In the genomic region with DNA sequence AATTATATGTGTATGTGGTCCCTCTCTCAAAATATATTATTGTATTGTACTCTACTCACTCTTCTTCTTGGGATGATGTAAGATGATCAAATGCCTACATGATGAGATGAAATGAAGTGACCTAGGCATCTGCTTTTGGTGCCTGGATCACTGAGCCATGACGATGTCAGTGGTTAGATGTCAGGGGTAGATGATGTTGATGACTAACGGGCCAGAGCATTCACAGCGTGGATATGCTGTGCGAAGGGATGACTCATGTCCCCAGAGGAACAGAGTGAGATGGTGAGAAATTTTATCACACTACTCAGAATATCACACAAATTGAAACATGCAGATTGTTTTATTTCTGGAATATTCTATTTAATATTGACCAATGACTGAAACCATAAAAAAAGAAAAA, we compare ENCODE assay signal across 10 cellular contexts.
DNase-seq lines count a peak whose midpoint lies in the region; ATAC-seq and TF ChIP-seq lines count a peak whose summit lies in the region.
"Had no signal": no experiment of that assay in that cellular context is flagged by ENCODE, and none has a peak within 500 bp of the region (broad histone marks: within the 10 kb centered on the region; RNA-seq: fewer than 3 reads in every experiment).

No MANE protein-coding gene starts in this region.

- H3K27ac ChIP-seq in BLaER1 treated with 17β-estradiol and CSF1 and Interleukin-3, amounts not matched to agents 10 nM and 100 nM: peak overlapping the region in 10 of 11 experiments; percentile 44 to 86 (median 72); a peak in 20 of 22 replicates
- H3K27ac ChIP-seq in RWPE2 (ENCODE audit: poor library complexity, severe bottlenecking): no peak overlapping the region
- H3K27ac ChIP-seq: coronary artery had no signal

- H3K4me3 ChIP-seq in BLaER1 treated with 17β-estradiol and CSF1 and Interleukin-3, amounts not matched to agents 10 nM and 100 nM: peak overlapping the region in 8 of 10 experiments; percentile 25 to 60 (median 37); a peak in 12 of 20 replicates
- H3K4me3 ChIP-seq in RWPE2 (ENCODE audit: severe bottlenecking): no peak overlapping the region
- H3K4me3 ChIP-seq: coronary artery had no signal

- peak overlapping the region; percentile 57 for H3K27ac Mint-ChIP-seq in glutamatergic neuron (ENCODE audit: unreplicated experiment)
- H3K27ac Mint-ChIP-seq in T-cell: no peak overlapping the region

- peak; percentile 82 for ATAC-seq in HG02981 (IDR thresholded peaks at IDR 0.05; ENCODE audit: unreplicated experiment)
- peak; percentile 96 for ATAC-seq in RWPE2 (ENCODE audit: low read depth)
- ATAC-seq in T-cell (replicated peaks in 1 of 4): no peak

- DNase-seq in RWPE2 (ENCODE audit: low spot score) (peak; percentile 64), glutamatergic neuron (peak; percentile 33), activated gamma-delta T cell treated with Interleukin-2 at 50 U/mL for 16 hours (no peak), GM13976 (ENCODE audit: low spot score) (no peak), NCI-H526 (lab: John Stamatoyannopoulos, UW) (no peak), T-cell (no peak)
- DNase-seq: NCI-H82 had no signal

- peak overlapping the region in 10 of 11 experiments; percentile 31 to 78 (median 60); a peak in 14 of 22 replicates for H3K4me2 ChIP-seq in BLaER1 treated with 17β-estradiol and CSF1 and Interleukin-3, amounts not matched to agents 10 nM and 100 nM

- H3K4me3 Mint-ChIP-seq in glutamatergic neuron (ENCODE audit: unreplicated experiment) (no peak overlapping the region), T-cell (no peak overlapping the region)

- H3K4me1 ChIP-seq in BLaER1 treated with 17β-estradiol and CSF1 and Interleukin-3, amounts not matched to agents 10 nM and 100 nM: peaks cover 4 to 50% (median 19%) of the 10 kb centered on the region in 10 experiments; a peak in 16 of 20 replicates
- no peaks in the 10 kb centered on the region for H3K4me1 ChIP-seq in RWPE2 (ENCODE audit: insufficient read depth, poor library complexity, severe bottlenecking)

- TF ChIP-seq CTCF in RWPE2 (IDR thresholded peaks at IDR 0.05; ENCODE audit: poor library complexity, severe bottlenecking): no peak
- no peak for TF ChIP-seq CTCF in glutamatergic neuron (IDR thresholded peaks at IDR 0.05; ENCODE audit: partially characterized antibody, unreplicated experiment)
- TF ChIP-seq CTCF in GM13976 (IDR thresholded peaks at IDR 0.05; ENCODE audit: borderline replicate concordance, control extremely low read depth, extremely low read depth, insufficient read depth, missing control alignments): no peak

- in situ Hi-C loops in GM13976 (cut with MboI; ENCODE audit: low sequenced_read_pairs, unreplicated experiment): no loop called here

- H3K36me3 Mint-ChIP-seq in glutamatergic neuron (ENCODE audit: unreplicated experiment) (no peaks in the 10 kb centered on the region), T-cell (no peaks in the 10 kb centered on the region)

- CTCF ChIA-PET in T-cell (lab: Charles Lee): no interaction called here

- no peaks in the 10 kb centered on the region for H3K27me3 ChIP-seq in BLaER1 treated with 17β-estradiol and CSF1 and Interleukin-3, amounts not matched to agents 10 nM and 100 nM
- no peaks in the 10 kb centered on the region for H3K27me3 ChIP-seq in RWPE2 (ENCODE audit: insufficient read depth, poor library complexity, severe bottlenecking)

- H3K9ac ChIP-seq in BLaER1 treated with 17β-estradiol and CSF1 and Interleukin-3, amounts not matched to agents 10 nM and 100 nM: peak overlapping the region in 7 of 11 experiments; percentile 33 to 70 (median 48); a peak in 10 of 22 replicates

- H3K36me3 ChIP-seq in BLaER1 treated with 17β-estradiol and CSF1 and Interleukin-3, amounts not matched to agents 10 nM and 100 nM: peaks cover 0 to 24% (median 0%) of the 10 kb centered on the region in 11 experiments; a peak in 6 of 22 replicates
- no peaks in the 10 kb centered on the region for H3K36me3 ChIP-seq in RWPE2 (ENCODE audit: low read depth)

- peaks cover 0 to 76% (median 60%) of the 10 kb centered on the region in 11 experiments; a peak in 18 of 22 replicates for H3K9me3 ChIP-seq in BLaER1 treated with 17β-estradiol and CSF1 and Interleukin-3, amounts not matched to agents 10 nM and 100 nM (replicated peaks in 1 of 11)
- H3K9me3 ChIP-seq in RWPE2 (ENCODE audit: severe bottlenecking): no peaks in the 10 kb centered on the region

- no peaks in the 10 kb centered on the region for H3K27me3 Mint-ChIP-seq in glutamatergic neuron (ENCODE audit: unreplicated experiment)
- H3K27me3 Mint-ChIP-seq in T-cell: no peaks in the 10 kb centered on the region

- H3K9me3 Mint-ChIP-seq in glutamatergic neuron (ENCODE audit: unreplicated experiment): peaks cover 3% of the 10 kb centered on the region
- H3K9me3 Mint-ChIP-seq in T-cell: peaks cover 9 to 27% (median 19%) of the 10 kb centered on the region in 3 donors

- POLR2A ChIA-PET in T-cell (lab: Charles Lee): no interaction called here

- peaks cover 15% of the 10 kb centered on the region for H3K4me1 Mint-ChIP-seq in glutamatergic neuron (ENCODE audit: low read depth, unreplicated experiment)
- H3K4me1 Mint-ChIP-seq in T-cell: no peaks in the 10 kb centered on the region

- no peaks in the 10 kb centered on the region for H4K20me1 ChIP-seq in BLaER1 treated with 17β-estradiol and CSF1 and Interleukin-3, amounts not matched to agents 10 nM and 100 nM

Comparison
In these comparisons a context has a peak if more than half of its experiments do, and no peak if none do; other contexts are left out.
1. ATAC-seq: peak in HG02981 (single experiment) and RWPE2 (single experiment); none in T-cell (0 of 4).
2. DNase-seq: peak in RWPE2 (single experiment) and glutamatergic neuron (single experiment); none in activated gamma-delta T cell treated with Interleukin-2 at 50 U/mL for 16 hours (single experiment), GM13976 (single experiment), NCI-H526 (0 of 2) and T-cell (0 of 34).